In genomic region chr17:61568219-61569072, GRCh38 we compare ENCODE assay signal across 24 cellular contexts. TPM values are rescaled to one million over a fixed set of nuclear protein-coding genes. Genes with fewer than 3 reads are reported as not detected.
DNase-seq lines count a peak whose midpoint lies in the region; ATAC-seq, FAIRE-seq and TF ChIP-seq lines count a peak whose summit lies in the region.
"Had no signal": no experiment of that assay in that cellular context is flagged by ENCODE, and none has a peak within 500 bp of the region (broad histone marks: within the 10 kb centered on the region; RNA-seq: fewer than 3 reads in every experiment).

No MANE protein-coding gene starts in this region.

- intact Hi-C loops in HCT116 (cut with micrococcal nuclease): loop anchor here (10.0 kb wide), 1 partner anchor 536 kb away; no protein-coding TSS in a partner anchor

- H2AFZ ChIP-seq in HCT116 (ENCODE audit: low read depth, low read length, poor library complexity, severe bottlenecking): peak overlapping the region; percentile 61

- H3K27ac ChIP-seq in A549 (peak overlapping the region; percentile 87 to 88), HCT116 (ENCODE audit: low read depth, low read length) (peak overlapping the region; percentile 96)
- H3K27ac ChIP-seq: body of pancreas, gastroesophageal sphincter, HL-60, upper lobe of right lung, VCaP had no signal

- CTCF ChIA-PET in A549 (lab: Yijun Ruan, JAX): interaction anchor here (0.5 to 3.4 kb wide), 8 partner anchors 15 to 268 kb away, joined by 3 to 35 read pairs (median 5); no protein-coding TSS in a partner anchor
- CTCF ChIA-PET in HCT116 (lab: Charles Lee): interaction anchor here (0.7 to 2.3 kb wide), 12 partner anchors 8 to 541 kb away, joined by 3 to 12 read pairs (median 3); no protein-coding TSS in a partner anchor

- POLR2A ChIA-PET in A549 (lab: Yijun Ruan, JAX) (interaction anchor here (1.8 kb wide), 1 partner anchor 156 kb away, joined by 8 read pairs; no protein-coding TSS in a partner anchor), HCT116 (lab: Charles Lee) (interaction anchor here (2.4 kb wide), 1 partner anchor 73 kb away, joined by 10 read pairs; no protein-coding TSS in a partner anchor)

- peak; percentile 100 for FAIRE-seq in A549 (lab: Jason Lieb, UNC)
- FAIRE-seq: GM12892 had no signal

- 12% methylated on average over 14 of the region's 14 CpGs for WGBS in A549 (ENCODE audit: missing lambda C conversion rate)

- peak; percentile 96 to 97 for ATAC-seq in A549
- peak; percentile 75 for ATAC-seq in HCT116
- peak; percentile 98 for ATAC-seq in esophagus mucosa
- no peak for ATAC-seq in HG03442 (IDR thresholded peaks at IDR 0.05; ENCODE audit: unreplicated experiment)
- ATAC-seq: activated T-cell treated with anti-CD3 and anti-CD28 coated beads, Interleukin-2, amount 50 U/mL, for 4 hours; body of pancreas; gastroesophageal sphincter; left lobe of liver; right cardiac atrium; upper lobe of right lung had no signal

- H3K4me3 ChIP-seq in A549: peak overlapping the region; percentile 12; the same call in 1 of the 3 replicates
- H3K4me3 ChIP-seq in HCT116 (replicated peaks in 1 of 2; ENCODE audit: low read depth in 1 of 2, low read length in 2 of 2): peak overlapping the region in 1 of 2 experiments; percentile 0; a peak in 2 of 4 replicates
- H3K4me3 ChIP-seq: body of pancreas, gastroesophageal sphincter, upper lobe of right lung had no signal

- H3K4me1 ChIP-seq in A549 (peaks cover 33% of the 10 kb centered on the region), HCT116 (ENCODE audit: control insufficient read depth in 1 of 2, insufficient read depth in 2 of 2, low read length in 2 of 2) (peaks cover 36 to 48% of the 10 kb centered on the region in 2 experiments)
- H3K4me1 ChIP-seq: body of pancreas, gastroesophageal sphincter, upper lobe of right lung had no signal

- no peaks in the 10 kb centered on the region for H3K36me3 ChIP-seq in HCT116 (ENCODE audit: control insufficient read depth in 1 of 2, insufficient read depth in 2 of 2, low read length in 2 of 2)
- H3K36me3 ChIP-seq: gastroesophageal sphincter, upper lobe of right lung had no signal

- no peaks in the 10 kb centered on the region for H3K79me2 ChIP-seq in HCT116 (ENCODE audit: insufficient read depth, low read length)

- no peaks in the 10 kb centered on the region for H3K9me2 ChIP-seq in HCT116 (ENCODE audit: insufficient read depth)

- H4K20me1 ChIP-seq in HCT116 (ENCODE audit: insufficient read depth): no peaks in the 10 kb centered on the region

- peak; percentile 90 to 94 for TF ChIP-seq EP300 in A549 (IDR thresholded peaks at IDR 0.05)

- RAD21 ChIA-PET in HCT116 (lab: Charles Lee; ENCODE audit: low non-redundant PET in 1 of 2, low total read pairs in 2 of 2, uncharacterized antibody in 2 of 2, unreplicated experiment in 2 of 2): interaction anchor here in 1 of 2 experiments (1.0 kb wide), 1 partner anchor 156 kb away, joined by 3 read pairs; no protein-coding TSS in a partner anchor

- TSS peak; percentile 92 for BruUV-seq in HCT116 (replicated peaks; lab: Mats Ljungman, UMichigan)

- TF ChIP-seq POLR2A in A549 (IDR thresholded peaks at IDR 0.05; ENCODE audit: low read length) (no peak), HCT116 (IDR thresholded peaks at IDR 0.05; ENCODE audit: borderline replicate concordance, extremely low read depth, insufficient read depth, insufficient read length) (no peak)

- H3K4me2 ChIP-seq in A549: peak overlapping the region; percentile 61
- H3K4me2 ChIP-seq in HCT116 (ENCODE audit: low read length): peak overlapping the region; percentile 50

- peak overlapping the region; percentile 40 for H3K9ac ChIP-seq in HCT116 (ENCODE audit: low read length)

- DNase-seq in A549 (ENCODE audit: low read depth in 1 of 2, low spot score in 1 of 2): peak; percentile 94 to 97
- peak; percentile 95 for DNase-seq in HCT116 (ENCODE audit: low read depth, low spot score)
- DNase-seq in NCI-H69 (lab: John Stamatoyannopoulos, UW): peak; percentile 99
- no peak for DNase-seq in NOMO-1 (lab: John Stamatoyannopoulos, UW; ENCODE audit: unreplicated experiment in 2 of 2)
- no peak for DNase-seq in DMS114 treated with DMSO at 0.1 percent for 48 hours (lab: John Stamatoyannopoulos, UW; ENCODE audit: unreplicated experiment)
- DNase-seq in CD1c-positive myeloid dendritic cell (ENCODE audit: extremely low spot score): no peak
- DNase-seq: activated CD4-positive, alpha-beta memory T cell treated with anti-CD3 and anti-CD28 coated beads, Interleukin-2, amount 10 ng/mL, durations not matched to agents 7 days and 5 days; activated T-cell treated with anti-CD3 and anti-CD28 coated beads, Interleukin-2, amount 50 U/mL, for 4 hours; body of pancreas; GF-D8; NCI-H1105 treated with DMSO at 0.1 percent for 48 hours; NCI-H510A treated with DMSO at 0.1 percent for 48 hours; right cardiac atrium; RPMI8226; T-helper 1 cell; upper lobe of right lung had no signal

- TF ChIP-seq CTCF in A549 (IDR thresholded peaks at IDR 0.05) (no peak), HCT116 (IDR thresholded peaks at IDR 0.05 in 2 of 3, conservative IDR thresholded peaks at IDR 0.05 in 1 of 3; ENCODE audit: borderline replicate concordance in 1 of 3, insufficient read depth in 1 of 3, low read depth in 2 of 3, low read length in 2 of 3) (no peak)

- peak in 1 of 2 experiments; percentile 22; a peak in 2 of 5 replicates for TF ChIP-seq RAD21 in A549 (conservative IDR thresholded peaks at IDR 0.05 in 1 of 2, IDR thresholded peaks at IDR 0.05 in 1 of 2)
- peak; percentile 51 for TF ChIP-seq RAD21 in HCT116 (IDR thresholded peaks at IDR 0.05; ENCODE audit: low read depth)

- no peaks in the 10 kb centered on the region for H3K27me3 ChIP-seq in HCT116 (ENCODE audit: insufficient read depth, low read length)
- H3K27me3 ChIP-seq: body of pancreas, gastroesophageal sphincter, upper lobe of right lung had no signal

- peaks cover 24% of the 10 kb centered on the region for H3K9me3 ChIP-seq in A549
- no peaks in the 10 kb centered on the region for H3K9me3 ChIP-seq in HCT116 (ENCODE audit: control insufficient read depth in 1 of 2, insufficient read depth in 1 of 2, low read depth in 1 of 2, low read length in 2 of 2)
- H3K9me3 ChIP-seq: body of pancreas, upper lobe of right lung had no signal

TF ChIP-seq in A549, 52 proteins besides CTCF, POLR2A, EP300 and RAD21 (continues in another document):
- TF ChIP-seq CHD2 (IDR thresholded peaks at IDR 0.05; ENCODE audit: low read length, partially characterized antibody) (no peak), RFX5 (IDR thresholded peaks at IDR 0.05) (peak; percentile 49; the same call in 1 of the 2 replicates), FOSL2 (IDR thresholded peaks at IDR 0.05) (peak; percentile 98), FOSL2 (CRISPR knock-in tag; IDR thresholded peaks at IDR 0.05) (peak; percentile 100), RCOR1 (IDR thresholded peaks at IDR 0.05; ENCODE audit: low read depth, low read length) (no peak), TP53 (CRISPR knock-in tag; IDR thresholded peaks at IDR 0.05) (peak; percentile 72), GATA3 (IDR thresholded peaks at IDR 0.05; ENCODE audit: borderline replicate concordance) (peak; percentile 98), JUN (IDR thresholded peaks at IDR 0.05) (peak; percentile 95 to 99), NFE2L2 (conservative IDR thresholded peaks at IDR 0.05; ENCODE audit: low read length) (peak; percentile 94), MYC (IDR thresholded peaks at IDR 0.05; ENCODE audit: borderline replicate concordance, low read length) (0 out of 2 replicates have a peak, but pooled peaks have one; percentile 35)
- TF ChIP-seq, protein P1, sequence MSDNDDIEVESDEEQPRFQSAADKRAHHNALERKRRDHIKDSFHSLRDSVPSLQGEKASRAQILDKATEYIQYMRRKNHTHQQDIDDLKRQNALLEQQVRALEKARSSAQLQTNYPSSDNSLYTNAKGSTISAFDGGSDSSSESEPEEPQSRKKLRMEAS (IDR thresholded peaks at IDR 0.05): peak; percentile 93

TF ChIP-seq in HCT116, 20 proteins besides CTCF, POLR2A, EP300 and RAD21 (continues in another document):
- TF ChIP-seq ZNF274 (IDR thresholded peaks at IDR 0.05; ENCODE audit: low read depth, low read length) (no peak), SIN3A (IDR thresholded peaks at IDR 0.05; ENCODE audit: low read depth) (peak; percentile 90; the same call in 1 of the 2 replicates), CBX3 (IDR thresholded peaks at IDR 0.05; ENCODE audit: low read depth) (peak; percentile 93), EGR1 (IDR thresholded peaks at IDR 0.05; ENCODE audit: low read depth) (peak; percentile 58), ELF1 (IDR thresholded peaks at IDR 0.05; ENCODE audit: borderline replicate concordance, low read depth) (no peak), SP1 (IDR thresholded peaks at IDR 0.05; ENCODE audit: low read depth) (peak; percentile 98), SRF (IDR thresholded peaks at IDR 0.05; ENCODE audit: low read depth) (peak; percentile 82)
- TF ChIP-seq, protein P1 (IDR thresholded peaks at IDR 0.05): no peak; the same call in none of the 2 replicates
- TF ChIP-seq, protein P2, sequence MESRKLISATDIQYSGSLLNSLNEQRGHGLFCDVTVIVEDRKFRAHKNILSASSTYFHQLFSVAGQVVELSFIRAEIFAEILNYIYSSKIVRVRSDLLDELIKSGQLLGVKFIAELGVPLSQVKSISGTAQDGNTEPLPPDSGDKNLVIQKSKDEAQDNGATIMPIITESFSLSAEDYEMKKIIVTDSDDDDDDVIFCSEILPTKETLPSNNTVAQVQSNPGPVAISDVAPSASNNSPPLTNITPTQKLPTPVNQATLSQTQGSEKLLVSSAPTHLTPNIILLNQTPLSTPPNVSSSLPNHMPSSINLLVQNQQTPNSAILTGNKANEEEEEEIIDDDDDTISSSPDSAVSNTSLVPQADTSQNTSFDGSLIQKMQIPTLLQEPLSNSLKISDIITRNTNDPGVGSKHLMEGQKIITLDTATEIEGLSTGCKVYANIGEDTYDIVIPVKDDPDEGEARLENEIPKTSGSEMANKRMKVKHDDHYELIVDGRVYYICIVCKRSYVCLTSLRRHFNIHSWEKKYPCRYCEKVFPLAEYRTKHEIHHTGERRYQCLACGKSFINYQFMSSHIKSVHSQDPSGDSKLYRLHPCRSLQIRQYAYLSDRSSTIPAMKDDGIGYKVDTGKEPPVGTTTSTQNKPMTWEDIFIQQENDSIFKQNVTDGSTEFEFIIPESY (IDR thresholded peaks at IDR 0.05; ENCODE audit: extremely low read depth, insufficient replicate concordance, low read length): peak; percentile 75

RNA-seq across cellular contexts. Expression of gene NACA2, which starts 22.6 kb away (rescaled TPM):
- polyA plus RNA-seq in A549 (2011; rRNA removed): 0.34 and 0.86 TPM in 2 replicates
- not detected in 2 replicates for polyA plus RNA-seq in A549 (2012; cell fraction: cytosol; rRNA removed)
- polyA plus RNA-seq in A549 (2012; cell fraction: nucleus; rRNA removed): not detected in 2 replicates
- 0.39 to 0.70 TPM (median 0.40 TPM) in 3 replicates for polyA plus RNA-seq in A549 (2017; fragmentation: RNase III; extraction: RNeasy Plus Mini Kit Qiagen cat#74134 plus additional on column Dnase treatment)
- not detected in 2 replicates for polyA minus RNA-seq in A549 (2011; rRNA and poly(A)+ RNA removed)
- total RNA-seq in HCT116 (2021; ENCODE audit: unreplicated experiment): not detected
- polyA plus RNA-seq in HCT116 (2012): 0.23 TPM in 1 of 2 replicates, not detected in the other
- not detected for total RNA-seq in esophagus mucosa
- total RNA-seq: activated CD4-positive, alpha-beta memory T cell treated with anti-CD3 and anti-CD28 coated beads, Interleukin-2, amount 10 ng/mL, durations not matched to agents 7 days and 5 days; activated T-cell treated with anti-CD3 and anti-CD28 coated beads, Interleukin-2, amount 50 U/mL, for 4 hours; epithelial cell of proximal tubule; gastroesophageal sphincter; left lobe of liver; right cardiac atrium; upper lobe of right lung had no signal
- polyA plus RNA-seq: right cardiac atrium had no signal

Comparison
In these comparisons a context has a peak if more than half of its experiments do, and no peak if none do; other contexts are left out.
1. DNase-seq: peak in A549 (2 of 2), HCT116 (single experiment) and NCI-H69 (single experiment); none in NOMO-1 (0 of 2), DMS114 treated with DMSO at 0.1 percent for 48 hours (single experiment) and CD1c-positive myeloid dendritic cell (single experiment).